Comparison of ENCODE assay signal across 22 cellular contexts in genomic region chr10:70898687-70899086, GRCh38. TPM values are rescaled to one million over a fixed set of nuclear protein-coding genes. Genes with fewer than 3 reads are reported as not detected.
DNase-seq lines count a peak whose midpoint lies in the region; ATAC-seq and TF ChIP-seq lines count a peak whose summit lies in the region.
"Had no signal": no experiment of that assay in that cellular context is flagged by ENCODE, and none has a peak within 500 bp of the region (broad histone marks: within the 10 kb centered on the region; RNA-seq: fewer than 3 reads in every experiment).

No MANE protein-coding gene starts in this region.

- no peaks in the 10 kb centered on the region for H3K9me3 Mint-ChIP-seq in activated naive CD4-positive, alpha-beta T cell treated with anti-CD3 and anti-CD28 coated beads for 36 hours
- H3K9me3 Mint-ChIP-seq: CD4-positive, CD25-positive, alpha-beta regulatory T cell; CD8-positive, alpha-beta memory T cell; HFFc6 had no signal

- H3K36me3 Mint-ChIP-seq in activated naive CD4-positive, alpha-beta T cell treated with anti-CD3 and anti-CD28 coated beads for 36 hours (ENCODE audit: low read depth), result no peaks in the 10 kb centered on the region
- H3K36me3 Mint-ChIP-seq: CD4-positive, CD25-positive, alpha-beta regulatory T cell; CD8-positive, alpha-beta memory T cell had no signal

- no peak overlapping the region for H3K27ac ChIP-seq in foreskin keratinocyte
- H3K27ac ChIP-seq: HL-60 had no signal

- DNase-seq in M059J (ENCODE audit: low read depth), result peak; percentile 67
- DNase-seq in RPMI7951 (ENCODE audit: low read depth), result peak; percentile 21
- peak; percentile 14 to 43 for DNase-seq in foreskin keratinocyte
- no peak for DNase-seq in NCI-H446 treated with DMSO at 0.1 percent for 48 hours (lab: John Stamatoyannopoulos, UW)
- DNase-seq in NCI-H2081 (lab: John Stamatoyannopoulos, UW), result no peak
- no peak for DNase-seq in GM13977 (ENCODE audit: low spot score)
- DNase-seq in activated naive CD4-positive, alpha-beta T cell treated with anti-CD3 and anti-CD28 coated beads for 36 hours, result no peak
- DNase-seq: ACHN; BE2C; C1 segment of cervical spinal cord; CD4-positive, CD25-positive, alpha-beta regulatory T cell; CD8-positive, alpha-beta memory T cell; COR-L47; DMS 273 treated with DMSO at 0.1 percent for 48 hours; DMS53; DND-41; GF-D8; GOT3; HFFc6; IMR-90 had no signal

- CTCF ChIA-PET in activated naive CD4-positive, alpha-beta T cell treated with anti-CD3 and anti-CD28 coated beads for 36 hours (lab: Charles Lee), result no interaction called here

- no peak overlapping the region for H3K4me3 Mint-ChIP-seq in activated naive CD4-positive, alpha-beta T cell treated with anti-CD3 and anti-CD28 coated beads for 36 hours
- H3K4me3 Mint-ChIP-seq: CD4-positive, CD25-positive, alpha-beta regulatory T cell; CD8-positive, alpha-beta memory T cell; HFFc6 had no signal

- peak; percentile 52 for ATAC-seq in foreskin keratinocyte
- ATAC-seq: HCT116 had no signal

- H3K27me3 ChIP-seq in foreskin keratinocyte, result peaks cover 13% of the 10 kb centered on the region
- H3K27me3 ChIP-seq: BE2C had no signal

- no peak overlapping the region for H3K27ac Mint-ChIP-seq in activated naive CD4-positive, alpha-beta T cell treated with anti-CD3 and anti-CD28 coated beads for 36 hours
- H3K27ac Mint-ChIP-seq: CD8-positive, alpha-beta memory T cell; HFFc6 had no signal

- H3K27me3 Mint-ChIP-seq in activated naive CD4-positive, alpha-beta T cell treated with anti-CD3 and anti-CD28 coated beads for 36 hours (ENCODE audit: low read depth), result no peaks in the 10 kb centered on the region

- TF ChIP-seq CTCF in foreskin keratinocyte (conservative IDR thresholded peaks at IDR 0.05), result no peak
- TF ChIP-seq CTCF in GM13977 (IDR thresholded peaks at IDR 0.05; ENCODE audit: extremely low read depth, insufficient read depth, missing control alignments), result no peak

- no peaks in the 10 kb centered on the region for H3K4me1 ChIP-seq in foreskin keratinocyte

- H3K4me1 Mint-ChIP-seq in activated naive CD4-positive, alpha-beta T cell treated with anti-CD3 and anti-CD28 coated beads for 36 hours (ENCODE audit: low read depth), result no peaks in the 10 kb centered on the region
- H3K4me1 Mint-ChIP-seq: CD8-positive, alpha-beta memory T cell had no signal

- in situ Hi-C loops in GM13977 (cut with MboI; ENCODE audit: low pct_unique_long_range_greater_than_20kb, low sequenced_read_pairs, unreplicated experiment), result loop anchor here (25.0 kb wide), 1 partner anchor 336 kb away; no protein-coding TSS in a partner anchor

- intact Hi-C loops in activated naive CD4-positive, alpha-beta T cell treated with anti-CD3 and anti-CD28 coated beads for 36 hours (cut with micrococcal nuclease), result no loop called here

RNA-seq across cellular contexts. Expression of gene PCBD1, which starts 10.3 kb away (rescaled TPM):
- total RNA-seq in M059J (2014; rRNA removed; shearing (Covaris generic)), result 34.3 and 36.3 TPM in 2 replicates
- total RNA-seq in RPMI7951 (2014; rRNA removed; shearing (Covaris generic)), result 71.6 and 73.9 TPM in 2 replicates
- total RNA-seq in foreskin keratinocyte, result 54.7 and 60.3 TPM in 2 replicates
- polyA plus RNA-seq in foreskin keratinocyte, result 82.9 and 94.6 TPM in 2 replicates
- total RNA-seq in activated naive CD4-positive, alpha-beta T cell treated with anti-CD3 and anti-CD28 coated beads for 36 hours, result 10 to 100 TPM; 33.0 to 37.2 TPM

Comparison
In these comparisons a context has a peak if more than half of its experiments do, and no peak if none do; other contexts are left out.
1. DNase-seq: peak in M059J (single experiment), RPMI7951 (single experiment) and foreskin keratinocyte (2 of 2); none in NCI-H446 treated with DMSO at 0.1 percent for 48 hours (single experiment), NCI-H2081 (0 of 2), GM13977 (single experiment) and activated naive CD4-positive, alpha-beta T cell treated with anti-CD3 and anti-CD28 coated beads for 36 hours (single experiment).